11 cellular contexts compared by ENCODE assay signal in the genomic region with DNA sequence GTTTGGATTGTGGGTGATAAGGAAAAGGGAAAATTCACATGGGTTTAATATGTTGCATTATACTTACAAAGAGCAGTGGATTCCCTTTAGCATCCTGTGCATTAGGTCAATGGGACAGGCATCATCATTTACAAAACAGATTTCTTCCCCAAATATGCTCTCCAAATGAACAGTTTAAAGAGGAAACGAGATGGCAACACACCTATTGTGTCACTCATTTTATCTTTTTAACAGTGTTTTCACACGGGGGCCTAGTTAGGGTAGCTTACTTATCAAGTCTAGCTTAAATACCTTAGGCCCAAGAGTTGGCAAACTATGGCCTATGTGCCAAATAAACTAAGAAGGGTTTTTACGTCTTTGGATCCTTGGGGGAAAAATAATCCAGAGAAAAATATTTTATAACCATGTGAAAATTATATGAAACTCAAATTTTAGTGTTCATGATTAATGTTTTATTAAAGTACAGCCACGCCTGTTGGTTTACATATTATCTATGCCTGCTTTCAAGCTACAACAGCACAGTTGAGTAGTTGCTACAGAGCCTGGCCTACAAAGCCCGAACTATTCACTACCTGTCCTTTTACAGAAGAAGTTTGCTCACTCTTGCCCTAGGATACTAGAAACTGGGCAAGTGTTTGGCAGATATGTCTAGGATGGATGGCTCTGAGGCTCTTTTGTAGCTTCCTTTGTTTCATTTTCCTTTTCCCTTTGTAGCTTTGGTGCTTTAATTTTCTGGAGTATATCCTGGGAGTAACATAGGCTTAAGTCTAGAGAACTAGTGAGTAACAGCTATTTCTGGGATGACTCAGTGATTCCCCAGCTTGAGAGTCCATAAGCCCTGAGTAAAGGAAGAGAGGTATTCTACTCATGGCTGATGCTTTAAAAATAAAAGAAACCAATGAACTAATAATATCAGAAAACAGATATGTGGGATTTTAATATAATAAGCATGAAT. TPM values are rescaled to one million over a fixed set of nuclear protein-coding genes. Genes with fewer than 3 reads are reported as not detected.
DNase-seq lines count a peak whose midpoint lies in the region; ATAC-seq, FAIRE-seq and TF ChIP-seq lines count a peak whose summit lies in the region.
"Had no signal": no experiment of that assay in that cellular context is flagged by ENCODE, and none has a peak within 500 bp of the region (broad histone marks: within the 10 kb centered on the region; RNA-seq: fewer than 3 reads in every experiment).

No MANE protein-coding gene starts in this region.

- H3K27me3 ChIP-seq in K562 (ENCODE audit: control insufficient read depth in 2 of 2, insufficient read depth in 2 of 2, low read length in 2 of 2) (no peaks in the 10 kb centered on the region), left lung (no peaks in the 10 kb centered on the region)

- no peak for TF ChIP-seq POLR2A in K562 (conservative IDR thresholded peaks at IDR 0.05)

- no peak for FAIRE-seq in K562 (lab: Jason Lieb, UNC)
- FAIRE-seq: colon had no signal

- H4K20me1 ChIP-seq in K562 (replicated peaks; ENCODE audit: control insufficient read depth, insufficient read depth, low read length) = peaks cover 19% of the 10 kb centered on the region; the same call in 1 of the 2 replicates

- peaks cover 3% of the 10 kb centered on the region for H3K9me1 ChIP-seq in K562 (ENCODE audit: control insufficient read depth, insufficient read depth, low read length)

- TF ChIP-seq RAD21 in K562 (CRISPR knock-in tag; conservative IDR thresholded peaks at IDR 0.05 in 1 of 2, IDR thresholded peaks at IDR 0.05 in 1 of 2) = no peak

- no peak for TF ChIP-seq EP300 in K562 (IDR thresholded peaks at IDR 0.05; ENCODE audit: low read length)

- no peak for TF ChIP-seq CTCF in AG04449 (IDR thresholded peaks at IDR 0.05; ENCODE audit: insufficient read depth, low read length, missing control alignments)
- no peak for TF ChIP-seq CTCF in K562 (IDR thresholded peaks at IDR 0.05 in 2 of 3, conservative IDR thresholded peaks at IDR 0.05 in 1 of 3; ENCODE audit: insufficient read depth in 2 of 3, low read depth in 1 of 3, low read length in 3 of 3)
- TF ChIP-seq CTCF in left lung (IDR thresholded peaks at IDR 0.05) = no peak

- WGBS in K562 (ENCODE audit: insufficient coverage, low coverage, missing lambda C conversion rate) = 53% methylated on average over 5 of the region's 5 CpGs

- H3K9me3 ChIP-seq in K562 (replicated peaks; ENCODE audit: control insufficient read depth, insufficient read depth, low read depth, low read length) (no peaks in the 10 kb centered on the region), left lung (no peaks in the 10 kb centered on the region)

- H3K36me3 ChIP-seq in K562 (ENCODE audit: control insufficient read depth, insufficient read depth, low read length) (no peaks in the 10 kb centered on the region; the same call in 2 of the 3 replicates), left lung (no peaks in the 10 kb centered on the region)

- no peak overlapping the region for H3K4me2 ChIP-seq in K562 (ENCODE audit: insufficient read depth, low read length)

- DNase-seq in AG04449 (ENCODE audit: low read depth, low spot score) (peak; percentile 57), HPDE6-E6E7 (ENCODE audit: extremely low spot score) (peak; percentile 76), K562 (ENCODE audit: extremely low read depth in 1 of 4, low spot score in 3 of 4) (peak in 1 of 4 experiments; percentile 25), left lung (no peak), NCI-H2227 treated with DMSO at 0.1 percent for 48 hours (lab: John Stamatoyannopoulos, UW) (no peak), pons (ENCODE audit: low spot score) (no peak)
- no peak for DNase-seq in activated naive CD4-positive, alpha-beta T cell treated with Interleukin-2 at 50 U/mL for 16 hours
- DNase-seq in effector CD8-positive, alpha-beta T cell (lab: John Stamatoyannopoulos, UW) = no peak
- DNase-seq: Calu3, NCI-H526 had no signal

- H3K4me1 ChIP-seq in K562 (replicated peaks in 1 of 2; ENCODE audit: control insufficient read depth in 2 of 2, insufficient read depth in 2 of 2, low read length in 2 of 2) (peaks cover 11 to 29% of the 10 kb centered on the region in 2 experiments; a peak in 4 of 5 replicates), left lung (peaks cover 0 to 25% of the 10 kb centered on the region in 2 donors)

- peak; percentile 42; the same call in 1 of the 3 replicates for ATAC-seq in K562
- peak; percentile 81 for ATAC-seq in left lung

- POLR2A ChIA-PET in AG04449 (lab: Yijun Ruan, JAX) (interaction anchor here (0.5 kb wide), 1 partner anchor 189 kb away, joined by 3 read pairs; no protein-coding TSS in a partner anchor), K562 (lab: Yijun Ruan, JAX) (interaction anchor here (1.0 to 2.6 kb wide), 2 partner anchors 9 to 20 kb away, joined by 3 to 9 read pairs; no protein-coding TSS in a partner anchor)

- H2AFZ ChIP-seq in K562 (ENCODE audit: low read depth, low read length) = no peak overlapping the region

- BruUV-seq in K562 (replicated peaks; lab: Mats Ljungman, UMichigan) = no TSS peak

- H3K27ac ChIP-seq in K562 (ENCODE audit: extremely low read depth, low read depth, low read length) (peak overlapping the region; percentile 48; the same call in 1 of the 3 replicates), left lung (peak overlapping the region in 1 of 2 donors; percentile 61)

- in situ Hi-C loops in K562 (cut with MboI) = no loop called here

- H3K79me2 ChIP-seq in K562 (ENCODE audit: control insufficient read depth, insufficient read depth, low read length) = peaks cover 74% of the 10 kb centered on the region

- H3K4me3 ChIP-seq in AG04449 (ENCODE audit: low read depth, low read length) = peak overlapping the region; percentile 37
- no peak overlapping the region for H3K4me3 ChIP-seq in K562
- no peak overlapping the region for H3K4me3 ChIP-seq in left lung

- CTCF ChIA-PET in AG04449 (lab: Yijun Ruan, JAX) = interaction anchor here (1.0 to 1.7 kb wide), 3 partner anchors 34 to 99 kb away, joined by 3 read pairs; no protein-coding TSS in a partner anchor
- CTCF ChIA-PET in K562 (lab: Yijun Ruan, JAX; ENCODE audit: low intra/inter-chr PET ratio) = no interaction called here

- no peak overlapping the region for H3K9ac ChIP-seq in K562 (ENCODE audit: insufficient read depth in 1 of 2, low read depth in 2 of 2, low read length in 2 of 2)

- intact Hi-C loops in K562 (cut with micrococcal nuclease) = no loop called here
- intact Hi-C loops in left lung (cut with DNase I) = no loop called here

TF ChIP-seq in K562, 482 proteins besides CTCF, POLR2A, EP300 and RAD21:
- TF ChIP-seq, protein P1, sequence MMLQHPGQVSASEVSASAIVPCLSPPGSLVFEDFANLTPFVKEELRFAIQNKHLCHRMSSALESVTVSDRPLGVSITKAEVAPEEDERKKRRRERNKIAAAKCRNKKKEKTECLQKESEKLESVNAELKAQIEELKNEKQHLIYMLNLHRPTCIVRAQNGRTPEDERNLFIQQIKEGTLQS (IDR thresholded peaks at IDR 0.05) = 0 out of 2 replicates have a peak, but pooled peaks have one; percentile 18
- TF ChIP-seq, protein P1 (CRISPR knock-in tag; conservative IDR thresholded peaks at IDR 0.05) = no peak
- TF ChIP-seq ARNT (IDR thresholded peaks at IDR 0.05) (0 out of 4 replicates have a peak, but pooled peaks of 1 of the 2 experiments have one; percentile 37), FOSL1 (tag; conservative IDR thresholded peaks at IDR 0.05) (peak; percentile 36; the same call in 1 of the 2 replicates)
- TF ChIP-seq, protein P2, sequence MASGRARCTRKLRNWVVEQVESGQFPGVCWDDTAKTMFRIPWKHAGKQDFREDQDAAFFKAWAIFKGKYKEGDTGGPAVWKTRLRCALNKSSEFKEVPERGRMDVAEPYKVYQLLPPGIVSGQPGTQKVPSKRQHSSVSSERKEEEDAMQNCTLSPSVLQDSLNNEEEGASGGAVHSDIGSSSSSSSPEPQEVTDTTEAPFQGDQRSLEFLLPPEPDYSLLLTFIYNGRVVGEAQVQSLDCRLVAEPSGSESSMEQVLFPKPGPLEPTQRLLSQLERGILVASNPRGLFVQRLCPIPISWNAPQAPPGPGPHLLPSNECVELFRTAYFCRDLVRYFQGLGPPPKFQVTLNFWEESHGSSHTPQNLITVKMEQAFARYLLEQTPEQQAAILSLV (tag; IDR thresholded peaks at IDR 0.05) = no peak
- TF ChIP-seq, protein P3, sequence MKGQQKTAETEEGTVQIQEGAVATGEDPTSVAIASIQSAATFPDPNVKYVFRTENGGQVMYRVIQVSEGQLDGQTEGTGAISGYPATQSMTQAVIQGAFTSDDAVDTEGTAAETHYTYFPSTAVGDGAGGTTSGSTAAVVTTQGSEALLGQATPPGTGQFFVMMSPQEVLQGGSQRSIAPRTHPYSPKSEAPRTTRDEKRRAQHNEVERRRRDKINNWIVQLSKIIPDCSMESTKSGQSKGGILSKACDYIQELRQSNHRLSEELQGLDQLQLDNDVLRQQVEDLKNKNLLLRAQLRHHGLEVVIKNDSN (CRISPR knock-in tag; IDR thresholded peaks at IDR 0.05) = no peak

RNA-seq across cellular contexts. Expression of a gene that starts 12.4 kb away (rescaled TPM):
- 173 and 180 TPM in 2 replicates for total RNA-seq in K562 (2011; cell fraction: chromatin; rRNA removed; ENCODE audit: low replicate concordance)
- 70.0 and 74.1 TPM in 2 replicates for total RNA-seq in K562 (2011; cell fraction: nucleolus; rRNA removed)
- total RNA-seq in K562 (2011; cell fraction: nucleoplasm; rRNA removed) = 117 and 128 TPM in 2 replicates
- 111 and 129 TPM in 2 replicates for total RNA-seq in K562 (2014; rRNA removed)
- total RNA-seq in K562 (2014; rRNA removed; fragmentation: Illumina TruSeq; extraction: Trizol) = 117 and 122 TPM in 2 replicates
- total RNA-seq in K562 (2015; rRNA removed; fragmentation: Illumina TruSeq; extraction: Trizol) = 136 and 137 TPM in 2 replicates
- total RNA-seq in K562 (2021) = 155 and 156 TPM in 2 replicates
- 92.0 and 105 TPM in 2 replicates for polyA plus RNA-seq in K562 (2011; rRNA removed)
- 118 and 127 TPM in 2 replicates for polyA plus RNA-seq in K562 (2011; cell fraction: cytosol; rRNA removed)
- 172 and 196 TPM in 2 replicates for polyA plus RNA-seq in K562 (2011; cell fraction: nucleus; rRNA removed)
- polyA plus RNA-seq in K562 (2012) = 76.2 and 104 TPM in 2 replicates
- polyA plus RNA-seq in K562 (2014; fragmentation: Illumina TruSeq; extraction: Trizol) = 114 and 121 TPM in 2 replicates
- 100 to 1,000 TPM; 111 to 162 TPM for polyA plus RNA-seq in K562 (2014; fragmentation: Nextera tagmentation; extraction: Ambion mirVana)
- 88.4 and 101 TPM in 2 replicates for polyA plus RNA-seq in K562 (2014; rRNA removed)
- 128 and 161 TPM in 2 replicates for polyA minus RNA-seq in K562 (2011; rRNA and poly(A)+ RNA removed)
- polyA minus RNA-seq in K562 (2011; cell fraction: cytosol; rRNA and poly(A)+ RNA removed) = 112 and 141 TPM in 2 replicates
- polyA minus RNA-seq in K562 (2011; cell fraction: nucleus; rRNA and poly(A)+ RNA removed) = 49.4 and 65.2 TPM in 2 replicates
- total RNA-seq in left lung = 10 to 100 TPM; 47.1 to 67.4 TPM

Comparison
In these comparisons a context has a peak if more than half of its experiments do, and no peak if none do; other contexts are left out.
1. DNase-seq: peak in AG04449 (single experiment) and HPDE6-E6E7 (single experiment); none in left lung (0 of 2), NCI-H2227 treated with DMSO at 0.1 percent for 48 hours (single experiment), pons (single experiment), activated naive CD4-positive, alpha-beta T cell treated with Interleukin-2 at 50 U/mL for 16 hours (single experiment) and effector CD8-positive, alpha-beta T cell (single experiment).